Comparison of ENCODE assay signal across 20 cellular contexts in genomic region chr12:28378749-28379148, GRCh38.
DNase-seq lines count a peak whose midpoint lies in the region; ATAC-seq and TF ChIP-seq lines count a peak whose summit lies in the region.
"Had no signal": no experiment of that assay in that cellular context is flagged by ENCODE, and none has a peak within 500 bp of the region (broad histone marks: within the 10 kb centered on the region; RNA-seq: fewer than 3 reads in every experiment).

No MANE protein-coding gene starts in this region.

- DNase-seq in EL (peak; percentile 4), LHCN-M2 (ENCODE audit: low read depth) (peak; percentile 65), astrocyte of the spinal cord (ENCODE audit: low read depth, low spot score) (peak; percentile 91), myocyte (ENCODE audit: low read depth) (peak; percentile 73), suprapubic skin (ENCODE audit: low spot score in 2 of 2) (no peak), upper lobe of right lung (no peak)
- DNase-seq in activated effector memory CD4-positive, alpha-beta T cell treated with Interleukin-2 at 50 U/mL for 16 hours = no peak
- DNase-seq: activated CD8-positive, alpha-beta memory T cell treated with anti-CD3 and anti-CD28 coated beads, Interleukin-2, amount 10 ng/mL, durations not matched to agents 7 days and 5 days; activated naive CD4-positive, alpha-beta T cell treated with Interleukin-2 at 50 U/mL for 16 hours; C1 segment of cervical spinal cord; caudate nucleus; DMS53; heart left ventricle; left cardiac atrium; mucosa of descending colon; NCI-H1417; NCI-H2227 treated with DMSO at 0.1 percent for 48 hours; ovary had no signal

- H3K36me3 ChIP-seq in suprapubic skin = no peaks in the 10 kb centered on the region
- no peaks in the 10 kb centered on the region for H3K36me3 ChIP-seq in upper lobe of right lung
- H3K36me3 ChIP-seq: heart left ventricle, ovary had no signal

- H3K27ac ChIP-seq in suprapubic skin = no peak overlapping the region
- H3K27ac ChIP-seq in upper lobe of right lung = no peak overlapping the region
- H3K27ac ChIP-seq: heart left ventricle, ovary, SK-N-MC had no signal

- H3K4me1 ChIP-seq in suprapubic skin = no peaks in the 10 kb centered on the region
- H3K4me1 ChIP-seq in upper lobe of right lung = no peaks in the 10 kb centered on the region

- H3K27me3 ChIP-seq in suprapubic skin (no peaks in the 10 kb centered on the region), upper lobe of right lung (no peaks in the 10 kb centered on the region)
- H3K27me3 ChIP-seq: heart left ventricle, ovary had no signal

- TF ChIP-seq CTCF in astrocyte of the spinal cord (IDR thresholded peaks at IDR 0.05; ENCODE audit: low read depth, low read length) (no peak), suprapubic skin (IDR thresholded peaks at IDR 0.05) (no peak), upper lobe of right lung (IDR thresholded peaks at IDR 0.05) (no peak)

- no peak for TF ChIP-seq POLR2A in suprapubic skin (IDR thresholded peaks at IDR 0.05)

- in situ Hi-C loops in astrocyte of the spinal cord (cut with HindIII; ENCODE audit: low sequenced_read_pairs) = no loop called here

- TF ChIP-seq EP300 in suprapubic skin (IDR thresholded peaks at IDR 0.05) = no peak

- intact Hi-C loops in upper lobe of right lung (cut with DNase I) = no loop called here

- ATAC-seq in GM21786 (IDR thresholded peaks at IDR 0.05; ENCODE audit: unreplicated experiment) (no peak), upper lobe of right lung (no peak)
- ATAC-seq: activated CD8-positive, alpha-beta memory T cell treated with anti-CD3 and anti-CD28 coated beads, Interleukin-2, amount 10 ng/mL, durations not matched to agents 7 days and 5 days; heart left ventricle; left cardiac atrium; mucosa of descending colon had no signal

- H3K4me3 ChIP-seq in astrocyte of the spinal cord (ENCODE audit: low read depth, low read length) = no peak overlapping the region
- no peak overlapping the region for H3K4me3 ChIP-seq in suprapubic skin
- H3K4me3 ChIP-seq in upper lobe of right lung = no peak overlapping the region
- H3K4me3 ChIP-seq: heart left ventricle, mucosa of descending colon, ovary, SK-N-MC had no signal

- H3K9me3 ChIP-seq in suprapubic skin (no peaks in the 10 kb centered on the region), upper lobe of right lung (no peaks in the 10 kb centered on the region)
- H3K9me3 ChIP-seq: mucosa of descending colon, ovary had no signal

Comparison
In these comparisons a context has a peak if more than half of its experiments do, and no peak if none do; other contexts are left out.
1. DNase-seq: peak in EL (single experiment), LHCN-M2 (single experiment), astrocyte of the spinal cord (single experiment) and myocyte (single experiment); none in activated effector memory CD4-positive, alpha-beta T cell treated with Interleukin-2 at 50 U/mL for 16 hours (single experiment), suprapubic skin (0 of 2) and upper lobe of right lung (single experiment).